ENCODE assay signal across 14 cellular contexts in genomic region chr17:17525956-17526355, GRCh38.
"Had no signal": no experiment of that assay in that cellular context is flagged by ENCODE, and none has a peak within 500 bp of the region (broad histone marks: within the 10 kb centered on the region; RNA-seq: fewer than 3 reads in every experiment).

No MANE protein-coding gene starts in this region.

- H3K4me3 ChIP-seq: ascending aorta, lung had no signal

- DNase-seq: activated CD4-positive, alpha-beta T cell treated with anti-CD3 and anti-CD28 coated beads for 4 hours; activated CD8-positive, alpha-beta memory T cell treated with anti-CD3 and anti-CD28 coated beads, Interleukin-2, amount 50 U/mL, for 48 hours; activated CD8-positive, alpha-beta T cell treated with anti-CD3 and anti-CD28 coated beads for 36 hours; activated naive CD4-positive, alpha-beta T cell treated with Interleukin-2 at 50 U/mL for 16 hours; activated naive CD8-positive, alpha-beta T cell treated with anti-CD3 and anti-CD28 coated beads, Interleukin-2, amount 50 U/mL, for 24 hours; foreskin keratinocyte; islet precursor cell; stimulated activated CD4-positive, alpha-beta T cell treated with anti-CD3 and anti-CD28 coated beads, Interleukin-2, amount 100 ng/mL, for 24 hours; stimulated activated naive B cell treated with anti-CD40 and anti-IgM and Interleukin-4, amounts not matched to agents 10 μg/mL and 1 μg/mL and 100 μg/mL, for 72 hours had no signal

- H3K27ac Mint-ChIP-seq: activated CD8-positive, alpha-beta T cell treated with anti-CD3 and anti-CD28 coated beads for 36 hours; activated naive CD8-positive, alpha-beta T cell treated with anti-CD3 and anti-CD28 coated beads, Interleukin-2, amount 50 U/mL, for 24 hours; naive thymus-derived CD8-positive, alpha-beta T cell; stimulated activated naive B cell treated with anti-CD40 and anti-IgM and Interleukin-4, amounts not matched to agents 10 μg/mL and 1 μg/mL and 100 μg/mL, for 72 hours; T-helper 1 cell treated with Interleukin-12 subunit alpha and Interleukin-12 subunit beta and Interleukin-4 antibody, amounts not matched to agents 30 μg/mL and 1 μg/mL, for 36 hours had no signal

- H3K9me3 Mint-ChIP-seq: activated CD8-positive, alpha-beta T cell treated with anti-CD3 and anti-CD28 coated beads for 36 hours; activated naive CD8-positive, alpha-beta T cell treated with anti-CD3 and anti-CD28 coated beads, Interleukin-2, amount 50 U/mL, for 24 hours; naive thymus-derived CD8-positive, alpha-beta T cell; stimulated activated naive B cell treated with anti-CD40 and anti-IgM and Interleukin-4, amounts not matched to agents 10 μg/mL and 1 μg/mL and 100 μg/mL, for 72 hours; T-helper 1 cell treated with Interleukin-12 subunit alpha and Interleukin-12 subunit beta and Interleukin-4 antibody, amounts not matched to agents 30 μg/mL and 1 μg/mL, for 36 hours had no signal

- H3K4me1 ChIP-seq: ascending aorta, foreskin keratinocyte had no signal

- H3K27me3 ChIP-seq: ascending aorta, foreskin keratinocyte had no signal

- H3K4me1 Mint-ChIP-seq: activated naive CD8-positive, alpha-beta T cell treated with anti-CD3 and anti-CD28 coated beads, Interleukin-2, amount 50 U/mL, for 24 hours; stimulated activated naive B cell treated with anti-CD40 and anti-IgM and Interleukin-4, amounts not matched to agents 10 μg/mL and 1 μg/mL and 100 μg/mL, for 72 hours had no signal

- H3K27ac ChIP-seq: ascending aorta, foreskin keratinocyte had no signal

- H3K4me3 Mint-ChIP-seq: activated CD8-positive, alpha-beta T cell treated with anti-CD3 and anti-CD28 coated beads for 36 hours; activated naive CD8-positive, alpha-beta T cell treated with anti-CD3 and anti-CD28 coated beads, Interleukin-2, amount 50 U/mL, for 24 hours; naive thymus-derived CD8-positive, alpha-beta T cell; stimulated activated naive B cell treated with anti-CD40 and anti-IgM and Interleukin-4, amounts not matched to agents 10 μg/mL and 1 μg/mL and 100 μg/mL, for 72 hours; T-helper 1 cell treated with Interleukin-12 subunit alpha and Interleukin-12 subunit beta and Interleukin-4 antibody, amounts not matched to agents 30 μg/mL and 1 μg/mL, for 36 hours had no signal

- H3K27me3 Mint-ChIP-seq: activated CD8-positive, alpha-beta T cell treated with anti-CD3 and anti-CD28 coated beads for 36 hours; activated naive CD8-positive, alpha-beta T cell treated with anti-CD3 and anti-CD28 coated beads, Interleukin-2, amount 50 U/mL, for 24 hours; naive thymus-derived CD8-positive, alpha-beta T cell; stimulated activated naive B cell treated with anti-CD40 and anti-IgM and Interleukin-4, amounts not matched to agents 10 μg/mL and 1 μg/mL and 100 μg/mL, for 72 hours had no signal

- H3K36me3 ChIP-seq: ascending aorta had no signal

- ATAC-seq: activated CD8-positive, alpha-beta T cell treated with anti-CD3 and anti-CD28 coated beads for 36 hours; activated naive CD8-positive, alpha-beta T cell treated with anti-CD3 and anti-CD28 coated beads, Interleukin-2, amount 50 U/mL, for 24 hours; foreskin keratinocyte; naive thymus-derived CD8-positive, alpha-beta T cell; SK-N-SH treated with all-trans-retinoic acid at 6 μM for 48 hours; stimulated activated naive B cell treated with anti-CD40 and anti-IgM and Interleukin-4, amounts not matched to agents 10 μg/mL and 1 μg/mL and 100 μg/mL, for 72 hours had no signal

- H3K36me3 Mint-ChIP-seq: naive thymus-derived CD8-positive, alpha-beta T cell; stimulated activated naive B cell treated with anti-CD40 and anti-IgM and Interleukin-4, amounts not matched to agents 10 μg/mL and 1 μg/mL and 100 μg/mL, for 72 hours had no signal

- H3K9me3 ChIP-seq: ascending aorta had no signal
